Comparison of ENCODE assay signal across 12 cellular contexts in the genomic region with DNA sequence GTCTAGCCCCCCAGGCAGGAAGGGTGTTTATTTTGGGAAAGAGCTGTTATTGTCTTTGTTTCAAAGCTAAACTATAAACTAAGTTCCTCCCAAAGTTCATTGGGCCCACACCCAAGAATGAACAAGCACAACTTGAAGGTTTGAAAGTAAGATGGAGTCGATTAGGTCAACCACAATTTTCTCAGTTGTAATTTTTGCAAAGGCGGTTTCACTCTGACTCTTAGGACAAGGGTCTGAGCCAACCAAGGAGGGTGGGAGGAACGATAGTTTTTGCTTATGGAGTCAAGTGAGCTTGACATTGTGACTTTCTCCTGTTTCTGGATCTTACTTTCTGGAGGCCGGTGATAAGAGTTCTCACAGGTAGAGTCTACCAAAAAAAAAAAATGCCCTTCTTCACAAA. TPM values are rescaled to one million over a fixed set of nuclear protein-coding genes. Genes with fewer than 3 reads are reported as not detected.
DNase-seq lines count a peak whose midpoint lies in the region; ATAC-seq and TF ChIP-seq lines count a peak whose summit lies in the region.
"Had no signal": no experiment of that assay in that cellular context is flagged by ENCODE, and none has a peak within 500 bp of the region (broad histone marks: within the 10 kb centered on the region; RNA-seq: fewer than 3 reads in every experiment).

No MANE protein-coding gene starts in this region.

- peak; percentile 93 for ATAC-seq in activated CD4-positive, alpha-beta T cell treated with anti-CD3 and anti-CD28 coated beads for 36 hours
- ATAC-seq in GM21576 (IDR thresholded peaks at IDR 0.05; ENCODE audit: unreplicated experiment) = peak; percentile 82
- peak; percentile 91 for ATAC-seq in HG03342 (IDR thresholded peaks at IDR 0.05; ENCODE audit: unreplicated experiment)
- no peak for ATAC-seq in left lobe of liver
- ATAC-seq: A549 had no signal

- H2AFZ ChIP-seq in smooth muscle cell (ENCODE audit: low read depth) = no peak overlapping the region

- in situ Hi-C loops in brain microvascular endothelial cell (cut with HindIII; ENCODE audit: low pct_ligation_motif_present, low sequenced_read_pairs) = no loop called here

- peaks cover 7% of the 10 kb centered on the region for H3K27me3 Mint-ChIP-seq in activated CD4-positive, alpha-beta T cell treated with anti-CD3 and anti-CD28 coated beads for 36 hours

- H3K27ac Mint-ChIP-seq in activated CD4-positive, alpha-beta T cell treated with anti-CD3 and anti-CD28 coated beads for 36 hours = peak overlapping the region; percentile 80

- H3K4me3 Mint-ChIP-seq in activated CD4-positive, alpha-beta T cell treated with anti-CD3 and anti-CD28 coated beads for 36 hours = peak overlapping the region; percentile 42

- TF ChIP-seq CTCF in brain microvascular endothelial cell (IDR thresholded peaks at IDR 0.05; ENCODE audit: low read depth, low read length, missing control alignments) (no peak), smooth muscle cell (IDR thresholded peaks at IDR 0.05; ENCODE audit: borderline replicate concordance, insufficient read depth, poor library complexity, severe bottlenecking) (no peak)

- intact Hi-C loops in activated CD4-positive, alpha-beta T cell treated with anti-CD3 and anti-CD28 coated beads for 36 hours (cut with DNase I, micrococcal nuclease) = no loop called here

- 74 to 82% methylated on average over 4 of the region's 4 CpGs for WGBS in esophagus, 2 donors
- 89% methylated on average over 4 of the region's 4 CpGs for WGBS in smooth muscle cell (ENCODE audit: low lambda C conversion rate)

- H3K79me2 ChIP-seq in smooth muscle cell (ENCODE audit: low read depth) = no peaks in the 10 kb centered on the region

- H3K4me1 Mint-ChIP-seq in activated CD4-positive, alpha-beta T cell treated with anti-CD3 and anti-CD28 coated beads for 36 hours = peaks cover 27% of the 10 kb centered on the region

- no peaks in the 10 kb centered on the region for H3K9me3 Mint-ChIP-seq in activated CD4-positive, alpha-beta T cell treated with anti-CD3 and anti-CD28 coated beads for 36 hours (ENCODE audit: low read depth)

- H3K4me3 ChIP-seq in esophagus (ENCODE audit: low read depth in 1 of 2, low read length in 2 of 2) = no peak overlapping the region
- no peak overlapping the region for H3K4me3 ChIP-seq in brain microvascular endothelial cell (ENCODE audit: low read depth, low read length)
- no peak overlapping the region for H3K4me3 ChIP-seq in smooth muscle cell
- H3K4me3 ChIP-seq: A549, SJSA1 had no signal

- H3K9me3 ChIP-seq in esophagus (ENCODE audit: control insufficient read depth in 2 of 2, insufficient read depth in 1 of 2, low read depth in 1 of 2, low read length in 1 of 2) (no peaks in the 10 kb centered on the region), smooth muscle cell (replicated peaks; ENCODE audit: low read depth) (no peaks in the 10 kb centered on the region)
- H3K9me3 ChIP-seq: A549, SJSA1 had no signal

- peak; percentile 43 for DNase-seq in activated CD4-positive, alpha-beta T cell treated with anti-CD3 and anti-CD28 coated beads for 36 hours
- DNase-seq in activated CD4-positive, alpha-beta T cell treated with anti-CD3 and anti-CD28 coated beads, Interleukin-2, amount 50 U/mL, for 4 hours = no peak
- DNase-seq in left lobe of liver (ENCODE audit: low spot score) (no peak), brain microvascular endothelial cell (no peak), smooth muscle cell (lab: John Stamatoyannopoulos, UW; ENCODE audit: unreplicated experiment) (no peak)
- DNase-seq: activated gamma-delta T cell, GF-D8 had no signal

- H4K20me1 ChIP-seq in smooth muscle cell (ENCODE audit: low read depth) = no peaks in the 10 kb centered on the region

- no peaks in the 10 kb centered on the region for H3K36me3 ChIP-seq in esophagus (ENCODE audit: control insufficient read depth in 2 of 2, insufficient read depth in 2 of 2, low read length in 1 of 2)
- no peaks in the 10 kb centered on the region for H3K36me3 ChIP-seq in brain microvascular endothelial cell (replicated peaks)
- H3K36me3 ChIP-seq in smooth muscle cell (ENCODE audit: low read depth) = no peaks in the 10 kb centered on the region
- H3K36me3 ChIP-seq: SJSA1 had no signal

- H3K4me2 ChIP-seq in smooth muscle cell = no peak overlapping the region
- H3K4me2 ChIP-seq: A549 had no signal

- no peaks in the 10 kb centered on the region for H3F3A ChIP-seq in smooth muscle cell (ENCODE audit: low read depth)

- no peak overlapping the region for H3K9ac ChIP-seq in smooth muscle cell (ENCODE audit: low read depth)

- H3K36me3 Mint-ChIP-seq in activated CD4-positive, alpha-beta T cell treated with anti-CD3 and anti-CD28 coated beads for 36 hours (ENCODE audit: low read depth) = no peaks in the 10 kb centered on the region

- CTCF ChIA-PET in activated CD4-positive, alpha-beta T cell treated with anti-CD3 and anti-CD28 coated beads for 36 hours (lab: Charles Lee) = interaction anchor here (1.0 kb wide), 1 partner anchor 24 kb away, joined by 3 read pairs; a partner anchor contains a TSS

- H3K4me1 ChIP-seq in esophagus (ENCODE audit: control insufficient read depth in 2 of 2, insufficient read depth in 2 of 2, low read length in 1 of 2) = no peaks in the 10 kb centered on the region
- peaks cover 8% of the 10 kb centered on the region for H3K4me1 ChIP-seq in smooth muscle cell (ENCODE audit: low read depth)

- POLR2A ChIA-PET in activated CD4-positive, alpha-beta T cell treated with anti-CD3 and anti-CD28 coated beads for 36 hours (lab: Charles Lee) = interaction anchor here (0.6 kb wide), 1 partner anchor 10 kb away, joined by 3 read pairs; no protein-coding TSS in a partner anchor

- H3K27me3 ChIP-seq in esophagus (ENCODE audit: control insufficient read depth in 1 of 2, insufficient read depth in 2 of 2, low read length in 2 of 2) = no peaks in the 10 kb centered on the region
- no peaks in the 10 kb centered on the region for H3K27me3 ChIP-seq in brain microvascular endothelial cell (replicated peaks)
- H3K27me3 ChIP-seq in smooth muscle cell (ENCODE audit: low read depth) = no peaks in the 10 kb centered on the region
- H3K27me3 ChIP-seq: SJSA1 had no signal

- H3K27ac ChIP-seq in esophagus (ENCODE audit: low read depth in 2 of 2, low read length in 1 of 2) = peak overlapping the region; percentile 1 to 29
- H3K27ac ChIP-seq in brain microvascular endothelial cell = no peak overlapping the region
- no peak overlapping the region for H3K27ac ChIP-seq in smooth muscle cell (ENCODE audit: low read depth)
- H3K27ac ChIP-seq: A549, SJSA1 had no signal

RNA-seq across cellular contexts. Expression of a gene that starts 5.8 kb away (rescaled TPM):
- total RNA-seq in activated CD4-positive, alpha-beta T cell treated with anti-CD3 and anti-CD28 coated beads for 36 hours = 10 to 100 TPM; 64.1 to 65.1 TPM
- polyA plus RNA-seq in esophagus (10 to 100 TPM; 19.2 to 19.8 TPM), smooth muscle cell (32.4 and 34.2 TPM in 2 replicates)
- total RNA-seq in left lobe of liver (28.3 TPM), smooth muscle cell (28.7 and 31.1 TPM in 2 replicates)

RNA-seq across cellular contexts. Expression of a gene that starts 24.3 kb away (rescaled TPM):
- 10 to 100 TPM; 39.2 to 62.0 TPM for total RNA-seq in activated CD4-positive, alpha-beta T cell treated with anti-CD3 and anti-CD28 coated beads for 36 hours
- polyA plus RNA-seq in esophagus (10 to 100 TPM; 13.2 to 14.5 TPM), smooth muscle cell (11.6 and 13.0 TPM in 2 replicates)
- total RNA-seq in left lobe of liver (9.4 TPM), smooth muscle cell (33.6 and 38.3 TPM in 2 replicates)

Comparison
In these comparisons a context has a peak if more than half of its experiments do, and no peak if none do; other contexts are left out.
1. H3K27ac ChIP-seq: peak in esophagus (2 of 2); none in brain microvascular endothelial cell (single experiment) and smooth muscle cell (single experiment).